Comparison of ENCODE assay signal across 1 cellular context in the genomic region with DNA sequence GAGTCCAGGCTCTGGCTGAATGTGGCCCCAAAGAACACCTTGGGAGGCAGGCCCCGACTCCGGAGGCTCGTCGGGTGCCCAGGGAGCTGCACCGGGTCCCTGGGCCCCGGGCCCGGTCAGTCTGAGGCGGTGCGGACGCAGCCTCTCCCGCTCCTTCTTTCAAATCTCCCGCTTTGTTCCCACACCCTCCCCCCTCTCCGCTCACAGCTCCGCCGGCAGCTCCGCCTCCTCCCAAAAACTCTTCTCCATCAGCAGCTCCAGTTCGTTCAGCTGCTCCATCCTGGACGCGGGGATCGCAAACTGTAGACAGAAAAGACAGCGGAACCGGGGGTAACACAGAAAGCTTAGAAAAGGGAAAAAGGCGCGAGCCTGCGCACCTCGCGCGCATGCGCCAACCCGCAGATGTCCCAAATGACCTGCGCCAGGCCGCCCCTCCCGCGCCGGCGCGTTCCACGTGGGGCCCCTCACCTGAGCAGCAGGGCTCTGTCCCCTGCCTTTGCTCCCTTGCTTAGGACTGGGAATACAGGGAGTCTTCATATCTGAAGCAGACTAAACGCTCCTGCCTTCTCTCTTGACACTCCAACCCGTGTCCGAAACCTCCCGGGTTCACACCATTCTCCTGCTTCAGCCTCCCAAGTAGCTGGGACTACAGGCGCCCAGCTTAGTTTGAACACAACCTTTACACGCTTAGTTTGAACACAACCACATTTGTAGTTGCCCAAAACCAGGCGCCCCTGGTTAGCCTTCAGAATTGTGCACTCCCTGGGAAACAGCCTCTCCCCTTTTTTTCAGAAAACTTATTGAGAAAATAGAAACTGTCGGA.
TF ChIP-seq lines count a peak whose summit lies in the region.

A gene with protein sequence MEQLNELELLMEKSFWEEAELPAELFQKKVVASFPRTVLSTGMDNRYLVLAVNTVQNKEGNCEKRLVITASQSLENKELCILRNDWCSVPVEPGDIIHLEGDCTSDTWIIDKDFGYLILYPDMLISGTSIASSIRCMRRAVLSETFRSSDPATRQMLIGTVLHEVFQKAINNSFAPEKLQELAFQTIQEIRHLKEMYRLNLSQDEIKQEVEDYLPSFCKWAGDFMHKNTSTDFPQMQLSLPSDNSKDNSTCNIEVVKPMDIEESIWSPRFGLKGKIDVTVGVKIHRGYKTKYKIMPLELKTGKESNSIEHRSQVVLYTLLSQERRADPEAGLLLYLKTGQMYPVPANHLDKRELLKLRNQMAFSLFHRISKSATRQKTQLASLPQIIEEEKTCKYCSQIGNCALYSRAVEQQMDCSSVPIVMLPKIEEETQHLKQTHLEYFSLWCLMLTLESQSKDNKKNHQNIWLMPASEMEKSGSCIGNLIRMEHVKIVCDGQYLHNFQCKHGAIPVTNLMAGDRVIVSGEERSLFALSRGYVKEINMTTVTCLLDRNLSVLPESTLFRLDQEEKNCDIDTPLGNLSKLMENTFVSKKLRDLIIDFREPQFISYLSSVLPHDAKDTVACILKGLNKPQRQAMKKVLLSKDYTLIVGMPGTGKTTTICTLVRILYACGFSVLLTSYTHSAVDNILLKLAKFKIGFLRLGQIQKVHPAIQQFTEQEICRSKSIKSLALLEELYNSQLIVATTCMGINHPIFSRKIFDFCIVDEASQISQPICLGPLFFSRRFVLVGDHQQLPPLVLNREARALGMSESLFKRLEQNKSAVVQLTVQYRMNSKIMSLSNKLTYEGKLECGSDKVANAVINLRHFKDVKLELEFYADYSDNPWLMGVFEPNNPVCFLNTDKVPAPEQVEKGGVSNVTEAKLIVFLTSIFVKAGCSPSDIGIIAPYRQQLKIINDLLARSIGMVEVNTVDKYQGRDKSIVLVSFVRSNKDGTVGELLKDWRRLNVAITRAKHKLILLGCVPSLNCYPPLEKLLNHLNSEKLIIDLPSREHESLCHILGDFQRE (minus strand): TSS at position 388 of the 823 bp plus-strand sequence. CDS start 109 bp downstream, at position 279.

TF ChIP-seq in HepG2, 621 proteins besides CTCF, POLR2A, EP300 and RAD21 (continued from another document and continues in another):
- TF ChIP-seq, protein P1, sequence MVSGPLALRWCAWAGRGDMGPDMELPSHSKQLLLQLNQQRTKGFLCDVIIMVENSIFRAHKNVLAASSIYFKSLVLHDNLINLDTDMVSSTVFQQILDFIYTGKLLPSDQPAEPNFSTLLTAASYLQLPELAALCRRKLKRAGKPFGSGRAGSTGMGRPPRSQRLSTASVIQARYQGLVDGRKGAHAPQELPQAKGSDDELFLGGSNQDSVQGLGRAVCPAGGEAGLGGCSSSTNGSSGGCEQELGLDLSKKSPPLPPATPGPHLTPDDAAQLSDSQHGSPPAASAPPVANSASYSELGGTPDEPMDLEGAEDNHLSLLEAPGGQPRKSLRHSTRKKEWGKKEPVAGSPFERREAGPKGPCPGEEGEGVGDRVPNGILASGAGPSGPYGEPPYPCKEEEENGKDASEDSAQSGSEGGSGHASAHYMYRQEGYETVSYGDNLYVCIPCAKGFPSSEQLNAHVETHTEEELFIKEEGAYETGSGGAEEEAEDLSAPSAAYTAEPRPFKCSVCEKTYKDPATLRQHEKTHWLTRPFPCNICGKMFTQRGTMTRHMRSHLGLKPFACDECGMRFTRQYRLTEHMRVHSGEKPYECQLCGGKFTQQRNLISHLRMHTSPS (CRISPR knock-in tag; IDR thresholded peaks at IDR 0.05; ENCODE audit: low read depth), result peak; percentile 43; the same call in 1 of the 2 replicates
- no peak for TF ChIP-seq HMGA1 (CRISPR knock-in tag; conservative IDR thresholded peaks at IDR 0.05)
- TF ChIP-seq, protein P2, sequence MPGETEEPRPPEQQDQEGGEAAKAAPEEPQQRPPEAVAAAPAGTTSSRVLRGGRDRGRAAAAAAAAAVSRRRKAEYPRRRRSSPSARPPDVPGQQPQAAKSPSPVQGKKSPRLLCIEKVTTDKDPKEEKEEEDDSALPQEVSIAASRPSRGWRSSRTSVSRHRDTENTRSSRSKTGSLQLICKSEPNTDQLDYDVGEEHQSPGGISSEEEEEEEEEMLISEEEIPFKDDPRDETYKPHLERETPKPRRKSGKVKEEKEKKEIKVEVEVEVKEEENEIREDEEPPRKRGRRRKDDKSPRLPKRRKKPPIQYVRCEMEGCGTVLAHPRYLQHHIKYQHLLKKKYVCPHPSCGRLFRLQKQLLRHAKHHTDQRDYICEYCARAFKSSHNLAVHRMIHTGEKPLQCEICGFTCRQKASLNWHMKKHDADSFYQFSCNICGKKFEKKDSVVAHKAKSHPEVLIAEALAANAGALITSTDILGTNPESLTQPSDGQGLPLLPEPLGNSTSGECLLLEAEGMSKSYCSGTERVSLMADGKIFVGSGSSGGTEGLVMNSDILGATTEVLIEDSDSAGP (CRISPR knock-in tag; IDR thresholded peaks at IDR 0.05; ENCODE audit: borderline replicate concordance), result peak; percentile 82; the same call in 1 of the 2 replicates
- no peak for TF ChIP-seq ZNF660 (CRISPR knock-in tag; IDR thresholded peaks at IDR 0.05; ENCODE audit: borderline replicate concordance, low read depth)
- peak; percentile 32; the same call in 1 of the 2 replicates for TF ChIP-seq NFYC (CRISPR knock-in tag; IDR thresholded peaks at IDR 0.05)
- no peak for TF ChIP-seq ATF1 (CRISPR knock-in tag; IDR thresholded peaks at IDR 0.05)
- TF ChIP-seq ZNF205 (CRISPR knock-in tag; IDR thresholded peaks at IDR 0.05), result no peak
- no peak for TF ChIP-seq ZNF460 (CRISPR knock-in tag; IDR thresholded peaks at IDR 0.05; ENCODE audit: borderline replicate concordance)
- peak; percentile 48; the same call in 1 of the 2 replicates for TF ChIP-seq YEATS2 (CRISPR knock-in tag; IDR thresholded peaks at IDR 0.05; ENCODE audit: borderline replicate concordance)
- TF ChIP-seq, protein P3, sequence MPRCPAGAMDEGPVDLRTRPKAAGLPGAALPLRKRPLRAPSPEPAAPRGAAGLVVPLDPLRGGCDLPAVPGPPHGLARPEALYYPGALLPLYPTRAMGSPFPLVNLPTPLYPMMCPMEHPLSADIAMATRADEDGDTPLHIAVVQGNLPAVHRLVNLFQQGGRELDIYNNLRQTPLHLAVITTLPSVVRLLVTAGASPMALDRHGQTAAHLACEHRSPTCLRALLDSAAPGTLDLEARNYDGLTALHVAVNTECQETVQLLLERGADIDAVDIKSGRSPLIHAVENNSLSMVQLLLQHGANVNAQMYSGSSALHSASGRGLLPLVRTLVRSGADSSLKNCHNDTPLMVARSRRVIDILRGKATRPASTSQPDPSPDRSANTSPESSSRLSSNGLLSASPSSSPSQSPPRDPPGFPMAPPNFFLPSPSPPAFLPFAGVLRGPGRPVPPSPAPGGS (CRISPR knock-in tag; IDR thresholded peaks at IDR 0.05), result no peak; the same call in none of the 2 replicates
- TF ChIP-seq, protein P4, sequence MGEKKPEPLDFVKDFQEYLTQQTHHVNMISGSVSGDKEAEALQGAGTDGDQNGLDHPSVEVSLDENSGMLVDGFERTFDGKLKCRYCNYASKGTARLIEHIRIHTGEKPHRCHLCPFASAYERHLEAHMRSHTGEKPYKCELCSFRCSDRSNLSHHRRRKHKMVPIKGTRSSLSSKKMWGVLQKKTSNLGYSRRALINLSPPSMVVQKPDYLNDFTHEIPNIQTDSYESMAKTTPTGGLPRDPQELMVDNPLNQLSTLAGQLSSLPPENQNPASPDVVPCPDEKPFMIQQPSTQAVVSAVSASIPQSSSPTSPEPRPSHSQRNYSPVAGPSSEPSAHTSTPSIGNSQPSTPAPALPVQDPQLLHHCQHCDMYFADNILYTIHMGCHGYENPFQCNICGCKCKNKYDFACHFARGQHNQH (CRISPR knock-in tag; IDR thresholded peaks at IDR 0.05), result no peak; the same call in 1 of the 2 replicates
- TF ChIP-seq, protein P5, sequence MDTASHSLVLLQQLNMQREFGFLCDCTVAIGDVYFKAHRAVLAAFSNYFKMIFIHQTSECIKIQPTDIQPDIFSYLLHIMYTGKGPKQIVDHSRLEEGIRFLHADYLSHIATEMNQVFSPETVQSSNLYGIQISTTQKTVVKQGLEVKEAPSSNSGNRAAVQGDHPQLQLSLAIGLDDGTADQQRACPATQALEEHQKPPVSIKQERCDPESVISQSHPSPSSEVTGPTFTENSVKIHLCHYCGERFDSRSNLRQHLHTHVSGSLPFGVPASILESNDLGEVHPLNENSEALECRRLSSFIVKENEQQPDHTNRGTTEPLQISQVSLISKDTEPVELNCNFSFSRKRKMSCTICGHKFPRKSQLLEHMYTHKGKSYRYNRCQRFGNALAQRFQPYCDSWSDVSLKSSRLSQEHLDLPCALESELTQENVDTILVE (CRISPR knock-in tag; IDR thresholded peaks at IDR 0.05), result 0 out of 2 replicates have a peak, but pooled peaks have one; percentile 28
- no peak; the same call in 1 of the 2 replicates for TF ChIP-seq PAX8 (CRISPR knock-in tag; IDR thresholded peaks at IDR 0.05; ENCODE audit: borderline replicate concordance)
- TF ChIP-seq, protein P6, sequence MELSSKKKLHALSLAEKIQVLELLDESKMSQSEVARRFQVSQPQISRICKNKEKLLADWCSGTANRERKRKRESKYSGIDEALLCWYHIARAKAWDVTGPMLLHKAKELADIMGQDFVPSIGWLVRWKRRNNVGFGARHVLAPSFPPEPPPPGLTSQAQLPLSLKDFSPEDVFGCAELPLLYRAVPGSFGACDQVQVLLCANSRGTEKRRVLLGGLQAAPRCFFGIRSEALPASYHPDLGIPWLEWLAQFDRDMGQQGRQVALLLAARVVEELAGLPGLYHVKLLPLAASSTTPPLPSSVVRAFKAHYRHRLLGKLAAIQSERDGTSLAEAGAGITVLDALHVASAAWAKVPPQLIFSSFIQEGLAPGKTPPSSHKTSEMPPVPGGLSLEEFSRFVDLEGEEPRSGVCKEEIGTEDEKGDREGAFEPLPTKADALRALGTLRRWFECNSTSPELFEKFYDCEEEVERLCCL (CRISPR knock-in tag; IDR thresholded peaks at IDR 0.05; ENCODE audit: borderline replicate concordance), result no peak
- no peak for TF ChIP-seq SRSF9 (IDR thresholded peaks at IDR 0.05; ENCODE audit: borderline replicate concordance, insufficient read depth, low read depth, low read length, poor library complexity, severe bottlenecking)
- peak; percentile 89 for TF ChIP-seq ZNF274 (CRISPR knock-in tag; IDR thresholded peaks at IDR 0.05)
- TF ChIP-seq, protein P7, sequence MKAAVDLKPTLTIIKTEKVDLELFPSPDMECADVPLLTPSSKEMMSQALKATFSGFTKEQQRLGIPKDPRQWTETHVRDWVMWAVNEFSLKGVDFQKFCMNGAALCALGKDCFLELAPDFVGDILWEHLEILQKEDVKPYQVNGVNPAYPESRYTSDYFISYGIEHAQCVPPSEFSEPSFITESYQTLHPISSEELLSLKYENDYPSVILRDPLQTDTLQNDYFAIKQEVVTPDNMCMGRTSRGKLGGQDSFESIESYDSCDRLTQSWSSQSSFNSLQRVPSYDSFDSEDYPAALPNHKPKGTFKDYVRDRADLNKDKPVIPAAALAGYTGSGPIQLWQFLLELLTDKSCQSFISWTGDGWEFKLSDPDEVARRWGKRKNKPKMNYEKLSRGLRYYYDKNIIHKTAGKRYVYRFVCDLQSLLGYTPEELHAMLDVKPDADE (CRISPR knock-in tag; IDR thresholded peaks at IDR 0.05), result no peak
- TF ChIP-seq ZNF331 (CRISPR knock-in tag; IDR thresholded peaks at IDR 0.05), result no peak
- TF ChIP-seq, protein P8, sequence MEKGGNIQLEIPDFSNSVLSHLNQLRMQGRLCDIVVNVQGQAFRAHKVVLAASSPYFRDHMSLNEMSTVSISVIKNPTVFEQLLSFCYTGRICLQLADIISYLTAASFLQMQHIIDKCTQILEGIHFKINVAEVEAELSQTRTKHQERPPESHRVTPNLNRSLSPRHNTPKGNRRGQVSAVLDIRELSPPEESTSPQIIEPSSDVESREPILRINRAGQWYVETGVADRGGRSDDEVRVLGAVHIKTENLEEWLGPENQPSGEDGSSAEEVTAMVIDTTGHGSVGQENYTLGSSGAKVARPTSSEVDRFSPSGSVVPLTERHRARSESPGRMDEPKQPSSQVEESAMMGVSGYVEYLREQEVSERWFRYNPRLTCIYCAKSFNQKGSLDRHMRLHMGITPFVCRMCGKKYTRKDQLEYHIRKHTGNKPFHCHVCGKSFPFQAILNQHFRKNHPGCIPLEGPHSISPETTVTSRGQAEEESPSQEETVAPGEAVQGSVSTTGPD (CRISPR knock-in tag; IDR thresholded peaks at IDR 0.05), result no peak
- TF ChIP-seq ZFP62 (CRISPR knock-in tag; IDR thresholded peaks at IDR 0.05), result no peak
- TF ChIP-seq, protein P9, sequence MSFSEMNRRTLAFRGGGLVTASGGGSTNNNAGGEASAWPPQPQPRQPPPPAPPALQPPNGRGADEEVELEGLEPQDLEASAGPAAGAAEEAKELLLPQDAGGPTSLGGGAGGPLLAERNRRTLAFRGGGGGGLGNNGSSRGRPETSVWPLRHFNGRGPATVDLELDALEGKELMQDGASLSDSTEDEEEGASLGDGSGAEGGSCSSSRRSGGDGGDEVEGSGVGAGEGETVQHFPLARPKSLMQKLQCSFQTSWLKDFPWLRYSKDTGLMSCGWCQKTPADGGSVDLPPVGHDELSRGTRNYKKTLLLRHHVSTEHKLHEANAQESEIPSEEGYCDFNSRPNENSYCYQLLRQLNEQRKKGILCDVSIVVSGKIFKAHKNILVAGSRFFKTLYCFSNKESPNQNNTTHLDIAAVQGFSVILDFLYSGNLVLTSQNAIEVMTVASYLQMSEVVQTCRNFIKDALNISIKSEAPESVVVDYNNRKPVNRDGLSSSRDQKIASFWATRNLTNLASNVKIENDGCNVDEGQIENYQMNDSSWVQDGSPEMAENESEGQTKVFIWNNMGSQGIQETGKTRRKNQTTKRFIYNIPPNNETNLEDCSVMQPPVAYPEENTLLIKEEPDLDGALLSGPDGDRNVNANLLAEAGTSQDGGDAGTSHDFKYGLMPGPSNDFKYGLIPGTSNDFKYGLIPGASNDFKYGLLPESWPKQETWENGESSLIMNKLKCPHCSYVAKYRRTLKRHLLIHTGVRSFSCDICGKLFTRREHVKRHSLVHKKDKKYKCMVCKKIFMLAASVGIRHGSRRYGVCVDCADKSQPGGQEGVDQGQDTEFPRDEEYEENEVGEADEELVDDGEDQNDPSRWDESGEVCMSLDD (CRISPR knock-in tag; IDR thresholded peaks at IDR 0.05; ENCODE audit: borderline replicate concordance), result no peak
- TF ChIP-seq NCOA2 (CRISPR knock-in tag; IDR thresholded peaks at IDR 0.05), result 0 out of 2 replicates have a peak, but pooled peaks have one; percentile 40
- peak; percentile 64; the same call in 1 of the 2 replicates for TF ChIP-seq ZNF777 (CRISPR knock-in tag; IDR thresholded peaks at IDR 0.05)
- TF ChIP-seq ZSCAN21 (CRISPR knock-in tag; IDR thresholded peaks at IDR 0.05; ENCODE audit: borderline replicate concordance), result peak; percentile 48; the same call in 1 of the 2 replicates
- no peak for TF ChIP-seq ZNF234 (CRISPR knock-in tag; conservative IDR thresholded peaks at IDR 0.05)
- TF ChIP-seq, protein P10, sequence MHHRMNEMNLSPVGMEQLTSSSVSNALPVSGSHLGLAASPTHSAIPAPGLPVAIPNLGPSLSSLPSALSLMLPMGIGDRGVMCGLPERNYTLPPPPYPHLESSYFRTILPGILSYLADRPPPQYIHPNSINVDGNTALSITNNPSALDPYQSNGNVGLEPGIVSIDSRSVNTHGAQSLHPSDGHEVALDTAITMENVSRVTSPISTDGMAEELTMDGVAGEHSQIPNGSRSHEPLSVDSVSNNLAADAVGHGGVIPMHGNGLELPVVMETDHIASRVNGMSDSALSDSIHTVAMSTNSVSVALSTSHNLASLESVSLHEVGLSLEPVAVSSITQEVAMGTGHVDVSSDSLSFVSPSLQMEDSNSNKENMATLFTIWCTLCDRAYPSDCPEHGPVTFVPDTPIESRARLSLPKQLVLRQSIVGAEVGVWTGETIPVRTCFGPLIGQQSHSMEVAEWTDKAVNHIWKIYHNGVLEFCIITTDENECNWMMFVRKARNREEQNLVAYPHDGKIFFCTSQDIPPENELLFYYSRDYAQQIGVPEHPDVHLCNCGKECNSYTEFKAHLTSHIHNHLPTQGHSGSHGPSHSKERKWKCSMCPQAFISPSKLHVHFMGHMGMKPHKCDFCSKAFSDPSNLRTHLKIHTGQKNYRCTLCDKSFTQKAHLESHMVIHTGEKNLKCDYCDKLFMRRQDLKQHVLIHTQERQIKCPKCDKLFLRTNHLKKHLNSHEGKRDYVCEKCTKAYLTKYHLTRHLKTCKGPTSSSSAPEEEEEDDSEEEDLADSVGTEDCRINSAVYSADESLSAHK (CRISPR knock-in tag; IDR thresholded peaks at IDR 0.05; ENCODE audit: borderline replicate concordance), result no peak
